Comparison of ENCODE assay signal across 8 cellular contexts in the genomic region with DNA sequence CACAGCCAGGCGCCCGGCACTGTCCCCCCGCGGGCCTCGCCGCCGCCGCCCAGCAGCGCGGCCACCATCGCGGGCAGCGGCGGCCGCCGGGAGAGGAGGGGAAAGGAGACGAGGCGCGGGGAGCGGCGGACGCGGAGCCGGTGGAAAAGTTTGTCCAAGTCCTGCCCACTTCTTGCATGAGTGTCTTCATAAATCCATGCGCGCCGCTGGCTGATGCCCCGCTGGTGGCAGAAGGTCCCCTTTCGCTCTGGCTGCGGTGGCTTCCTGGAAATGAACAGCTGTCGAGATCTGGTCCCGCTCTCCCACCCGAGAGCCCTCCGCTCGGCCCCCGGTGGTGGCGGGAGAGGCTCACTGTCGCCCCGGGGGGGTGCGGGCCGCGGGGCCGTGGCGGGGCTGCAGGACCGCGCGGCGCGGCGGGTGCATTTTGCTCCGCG. TPM values are rescaled to one million over a fixed set of nuclear protein-coding genes. Genes with fewer than 3 reads are reported as not detected.
A peak's percentile ranks its signal among the peaks of the same experiment; 100 is the strongest.
DNase-seq lines count a peak whose midpoint lies in the region; ATAC-seq, FAIRE-seq and TF ChIP-seq lines count a peak whose summit lies in the region.

No MANE protein-coding gene starts in this region.

- H3K36me3 ChIP-seq in bronchial epithelial cell (ENCODE audit: control insufficient read depth, insufficient read depth, low read length) = no peaks in the 10 kb centered on the region

- H3K4me3 ChIP-seq in GM12864 (ENCODE audit: low read depth, low read length) = peak overlapping the region; percentile 55
- H3K4me3 ChIP-seq in bronchial epithelial cell (ENCODE audit: low read depth, low read length) = peak overlapping the region; percentile 50

- DNase-seq in GM12864 (ENCODE audit: low read depth) = no peak
- DNase-seq in SK-N-DZ (ENCODE audit: low spot score) = peak; percentile 25
- no peak for DNase-seq in bronchial epithelial cell (ENCODE audit: low read depth)
- peak; percentile 62 for DNase-seq in left lobe of liver (ENCODE audit: low spot score)
- DNase-seq in stimulated activated CD8-positive, alpha-beta memory T cell treated with anti-CD3 and anti-CD28 coated beads, Interleukin-4, amount 100 ng/mL, for 24 hours (ENCODE audit: low read depth) = peak; percentile 12
- no peak for DNase-seq in NCI-H2227 (lab: John Stamatoyannopoulos, UW; ENCODE audit: unreplicated experiment)
- DNase-seq in activated gamma-delta T cell (lab: John Stamatoyannopoulos, UW) = no peak

- peaks cover 13% of the 10 kb centered on the region for H3K27me3 ChIP-seq in bronchial epithelial cell (ENCODE audit: control insufficient read depth, insufficient read depth, low read length)

- no peak for FAIRE-seq in bronchial epithelial cell (lab: Jason Lieb, UNC)

- peak; percentile 7 for ATAC-seq in HG02943 (IDR thresholded peaks at IDR 0.05; ENCODE audit: low read depth, unreplicated experiment)
- peak; percentile 4 for ATAC-seq in left lobe of liver

- TF ChIP-seq CTCF in GM12864 (IDR thresholded peaks at IDR 0.05; ENCODE audit: low read depth, low read length, missing control alignments) (no peak), bronchial epithelial cell (IDR thresholded peaks at IDR 0.05; ENCODE audit: insufficient read depth, low read length, severe bottlenecking) (no peak)

RNA-seq across cellular contexts. Expression of gene GAS1, which starts 0.6 kb away (rescaled TPM):
- 3.0 and 4.3 TPM in 2 replicates for polyA plus RNA-seq in SK-N-DZ (2014; cell fraction: cytosol; rRNA removed)
- polyA plus RNA-seq in SK-N-DZ (2014; cell fraction: nucleus; rRNA removed) = 2.7 and 3.0 TPM in 2 replicates
- total RNA-seq in bronchial epithelial cell (1.7 and 2.6 TPM in 2 replicates), left lobe of liver (1.4 TPM)

Comparison
In these comparisons a context has a peak if more than half of its experiments do, and no peak if none do; other contexts are left out.
1. DNase-seq: peak in SK-N-DZ (single experiment), left lobe of liver (single experiment) and stimulated activated CD8-positive, alpha-beta memory T cell treated with anti-CD3 and anti-CD28 coated beads, Interleukin-4, amount 100 ng/mL, for 24 hours (single experiment); none in GM12864 (single experiment), bronchial epithelial cell (single experiment), NCI-H2227 (single experiment) and activated gamma-delta T cell (single experiment).